16 cellular contexts compared by ENCODE assay signal in genomic region chr16:1297413-1297773, GRCh38. TPM values are rescaled to one million over a fixed set of nuclear protein-coding genes. Genes with fewer than 3 reads are reported as not detected.
DNase-seq lines count a peak whose midpoint lies in the region; ATAC-seq and TF ChIP-seq lines count a peak whose summit lies in the region.
"Had no signal": no experiment of that assay in that cellular context is flagged by ENCODE, and none has a peak within 500 bp of the region (broad histone marks: within the 10 kb centered on the region; RNA-seq: fewer than 3 reads in every experiment).

No MANE protein-coding gene starts in this region.

- no peaks in the 10 kb centered on the region for H3K9me3 Mint-ChIP-seq in stimulated activated naive CD8-positive, alpha-beta T cell treated with anti-CD3 and anti-CD28 coated beads, Interleukin-15, Interleukin-2, amounts not matched to agents 100 ng/mL and 50 ng/mL, for 24 hours
- no peaks in the 10 kb centered on the region for H3K9me3 Mint-ChIP-seq in stimulated activated naive CD8-positive, alpha-beta T cell treated with anti-CD3 and anti-CD28 coated beads, Interleukin-15, amount 100 ng/mL, for 72 hours

- TF ChIP-seq POLR2A in body of pancreas (IDR thresholded peaks at IDR 0.05) = no peak

- no peak for DNase-seq in stimulated activated naive CD8-positive, alpha-beta T cell treated with anti-CD3 and anti-CD28 coated beads, Interleukin-15, amount 100 ng/mL, for 72 hours
- no peak for DNase-seq in body of pancreas
- no peak for DNase-seq in HuH-7.5 (ENCODE audit: low spot score)
- no peak for DNase-seq in NCI-H345 treated with DMSO at 0.1 percent for 48 hours (lab: John Stamatoyannopoulos, UW; ENCODE audit: unreplicated experiment)
- DNase-seq: activated naive CD4-positive, alpha-beta T cell; H7; NCI-H2081 treated with DMSO at 0.1 percent for 48 hours; NCI-H82; retina; stimulated activated naive CD8-positive, alpha-beta T cell treated with anti-CD3 and anti-CD28 coated beads, Interleukin-15, Interleukin-2, amounts not matched to agents 100 U/mL and 50 U/mL, for 24 hours had no signal

- peaks cover 54% of the 10 kb centered on the region for H3K4me1 ChIP-seq in body of pancreas
- H3K4me1 ChIP-seq in mucosa of stomach (ENCODE audit: control insufficient read depth, insufficient read depth, low read length) = peaks cover 24% of the 10 kb centered on the region

- ATAC-seq in stimulated activated naive CD8-positive, alpha-beta T cell treated with anti-CD3 and anti-CD28 coated beads, Interleukin-15, amount 100 ng/mL, for 72 hours = no peak
- no peak for ATAC-seq in body of pancreas
- no peak for ATAC-seq in HG03439 (IDR thresholded peaks at IDR 0.05; ENCODE audit: unreplicated experiment)
- ATAC-seq in HG02852 (IDR thresholded peaks at IDR 0.05; ENCODE audit: unreplicated experiment) = no peak

- no peaks in the 10 kb centered on the region for H3K36me3 ChIP-seq in body of pancreas (replicated peaks in 1 of 2; ENCODE audit: insufficient read depth in 1 of 2, low read depth in 2 of 2)
- no peaks in the 10 kb centered on the region for H3K36me3 ChIP-seq in mucosa of stomach (ENCODE audit: control insufficient read depth, insufficient read depth, low read length)
- H3K36me3 ChIP-seq: MG63 had no signal

- H3K27ac ChIP-seq in body of pancreas = peak overlapping the region; percentile 59 to 83 (median 74)

- peak overlapping the region; percentile 23 for H3K9ac ChIP-seq in mucosa of stomach (ENCODE audit: low read length)

- no peaks in the 10 kb centered on the region for H3K9me3 ChIP-seq in body of pancreas
- no peaks in the 10 kb centered on the region for H3K9me3 ChIP-seq in mucosa of stomach (ENCODE audit: control insufficient read depth, low read length)
- H3K9me3 ChIP-seq: MG63 had no signal

- H3K4me3 Mint-ChIP-seq in stimulated activated naive CD8-positive, alpha-beta T cell treated with anti-CD3 and anti-CD28 coated beads, Interleukin-15, Interleukin-2, amounts not matched to agents 100 ng/mL and 50 ng/mL, for 24 hours = no peak overlapping the region
- H3K4me3 Mint-ChIP-seq in stimulated activated naive CD8-positive, alpha-beta T cell treated with anti-CD3 and anti-CD28 coated beads, Interleukin-15, amount 100 ng/mL, for 72 hours = no peak overlapping the region

- H3K27me3 ChIP-seq in body of pancreas (no peaks in the 10 kb centered on the region), mucosa of stomach (ENCODE audit: control insufficient read depth, insufficient read depth, low read length) (peaks cover 28% of the 10 kb centered on the region)

- 16 to 20% methylated on average over 4 of the region's 4 CpGs for WGBS in body of pancreas, 2 donors

- intact Hi-C loops in body of pancreas (cut with DNase I) = no loop called here

- peaks cover 19% of the 10 kb centered on the region for H3K27me3 Mint-ChIP-seq in stimulated activated naive CD8-positive, alpha-beta T cell treated with anti-CD3 and anti-CD28 coated beads, Interleukin-15, Interleukin-2, amounts not matched to agents 100 ng/mL and 50 ng/mL, for 24 hours
- H3K27me3 Mint-ChIP-seq in stimulated activated naive CD8-positive, alpha-beta T cell treated with anti-CD3 and anti-CD28 coated beads, Interleukin-15, amount 100 ng/mL, for 72 hours = peaks cover 40% of the 10 kb centered on the region

- TF ChIP-seq CTCF in body of pancreas (IDR thresholded peaks at IDR 0.05) = no peak

- H3K36me3 Mint-ChIP-seq in stimulated activated naive CD8-positive, alpha-beta T cell treated with anti-CD3 and anti-CD28 coated beads, Interleukin-15, Interleukin-2, amounts not matched to agents 100 ng/mL and 50 ng/mL, for 24 hours (ENCODE audit: low read depth) = no peaks in the 10 kb centered on the region
- H3K36me3 Mint-ChIP-seq: brain had no signal

- peak overlapping the region; percentile 39 for H3K27ac Mint-ChIP-seq in stimulated activated naive CD8-positive, alpha-beta T cell treated with anti-CD3 and anti-CD28 coated beads, Interleukin-15, Interleukin-2, amounts not matched to agents 100 ng/mL and 50 ng/mL, for 24 hours
- H3K27ac Mint-ChIP-seq in stimulated activated naive CD8-positive, alpha-beta T cell treated with anti-CD3 and anti-CD28 coated beads, Interleukin-15, amount 100 ng/mL, for 72 hours = no peak overlapping the region

- peaks cover 6% of the 10 kb centered on the region for H3K4me1 Mint-ChIP-seq in stimulated activated naive CD8-positive, alpha-beta T cell treated with anti-CD3 and anti-CD28 coated beads, Interleukin-15, Interleukin-2, amounts not matched to agents 100 ng/mL and 50 ng/mL, for 24 hours (ENCODE audit: low read depth)
- H3K4me1 Mint-ChIP-seq in stimulated activated naive CD8-positive, alpha-beta T cell treated with anti-CD3 and anti-CD28 coated beads, Interleukin-15, amount 100 ng/mL, for 72 hours = peaks cover 23% of the 10 kb centered on the region

- no peak overlapping the region for H3K4me3 ChIP-seq in body of pancreas
- no peak overlapping the region for H3K4me3 ChIP-seq in mucosa of stomach (ENCODE audit: low read length)
- H3K4me3 ChIP-seq: MG63 had no signal

RNA-seq across cellular contexts. Expression of gene UBE2I, which starts 12.0 kb away (rescaled TPM):
- 10 to 100 TPM; 25.9 to 81.7 TPM for total RNA-seq in body of pancreas

RNA-seq across cellular contexts. Expression of gene BAIAP3, which starts 36.1 kb away (rescaled TPM):
- 10 to 100 TPM in 1 of 2 donors, 1 to 10 TPM in 1; 7.0 to 20.8 TPM for total RNA-seq in body of pancreas

RNA-seq across cellular contexts. Expression of gene TPSD1, which starts 41.5 kb away (rescaled TPM):
- 1 to 10 TPM in 1 of 2 donors, not detected in 1; 1.6 TPM for total RNA-seq in body of pancreas
- total RNA-seq: H7 had no signal

RNA-seq across cellular contexts. Expression of gene TSR3, which starts 54.3 kb away (rescaled TPM):
- total RNA-seq in body of pancreas = 10 to 100 TPM; 70.5 to 98.8 TPM

RNA-seq across cellular contexts. Expression of gene GNPTG, which starts 54.3 kb away (rescaled TPM):
- 10 to 100 TPM; 38.1 to 98.2 TPM for total RNA-seq in body of pancreas
